In the genomic region with DNA sequence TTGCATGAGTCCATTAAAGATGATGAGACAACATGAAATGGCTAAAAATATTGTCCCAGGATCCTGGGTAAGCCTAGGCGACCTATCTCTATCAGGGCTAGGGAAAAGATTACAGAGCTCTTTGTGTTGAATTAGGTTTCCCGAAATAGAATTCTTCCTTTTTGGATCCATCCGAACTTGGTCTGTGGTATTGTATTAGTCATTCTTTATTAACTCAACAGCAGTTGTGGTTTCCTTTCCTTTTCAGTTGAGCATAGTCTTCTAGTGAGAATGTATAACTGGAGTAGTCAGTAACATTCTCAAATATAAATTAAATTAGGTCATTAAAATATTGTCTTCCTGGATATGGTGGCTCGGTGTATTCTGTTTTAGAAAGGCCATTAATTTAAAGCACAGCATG, we compare ENCODE assay signal across 32 cellular contexts.
A peak's percentile ranks its signal among the peaks of the same experiment; 100 is the strongest.
DNase-seq lines count a peak whose midpoint lies in the region; ATAC-seq, FAIRE-seq and TF ChIP-seq lines count a peak whose summit lies in the region.
"Had no signal": no experiment of that assay in that cellular context is flagged by ENCODE, and none has a peak within 500 bp of the region (broad histone marks: within the 10 kb centered on the region; RNA-seq: fewer than 3 reads in every experiment).

No MANE protein-coding gene starts in this region.

- peak; percentile 78 for FAIRE-seq in astrocyte (lab: Jason Lieb, UNC)

- DNase-seq in AG10803 (ENCODE audit: low read depth) = peak; percentile 37
- DNase-seq in H4 (ENCODE audit: low spot score) = peak; percentile 30
- peak; percentile 74 for DNase-seq in astrocyte (ENCODE audit: low read depth)
- DNase-seq in midbrain (lab: John Stamatoyannopoulos, UW) = peak; percentile 38
- no peak for DNase-seq in GM13976 (ENCODE audit: low spot score)
- DNase-seq in naive thymus-derived CD8-positive, alpha-beta T cell = no peak
- DNase-seq: activated CD4-positive, alpha-beta memory T cell treated with anti-CD3 and anti-CD28 coated beads, Interleukin-2, amount 10 ng/mL, durations not matched to agents 7 days and 5 days; activated CD4-positive, alpha-beta T cell treated with anti-CD3 and anti-CD28 coated beads for 1 hour; activated CD8-positive, alpha-beta memory T cell treated with anti-CD3 and anti-CD28 coated beads, Interleukin-2, amount 50 U/mL, for 48 hours; activated naive CD4-positive, alpha-beta T cell treated with anti-CD3 and anti-CD28 coated beads, Interleukin-2, amount 50 U/mL, for 16 hours; amniotic stem cell; CD4-positive, CD25-positive, alpha-beta regulatory T cell; esophagus squamous epithelium; hippocampal formation; left colon; NCI-H1694; NCI-H2171; NCI-H510A treated with DMSO at 0.1 percent for 48 hours; stimulated activated CD4-positive, alpha-beta T cell treated with anti-CD3 and anti-CD28 coated beads, Interleukin-4, amount 100 ng/mL, for 4 hours had no signal

- no peak for ATAC-seq in HG02798 (IDR thresholded peaks at IDR 0.05; ENCODE audit: poor library complexity, unreplicated experiment)
- ATAC-seq in naive thymus-derived CD8-positive, alpha-beta T cell = no peak
- ATAC-seq in HG02973 (IDR thresholded peaks at IDR 0.05; ENCODE audit: unreplicated experiment) = no peak
- ATAC-seq: gastroesophageal sphincter; left colon; sciatic nerve; stimulated activated memory B cell treated with anti-CD40 and anti-IgM and Interleukin-4, amounts not matched to agents 10 μg/mL and 1 μg/mL and 100 μg/mL, for 72 hours had no signal

- no peaks in the 10 kb centered on the region for H3K36me3 ChIP-seq in astrocyte (ENCODE audit: insufficient read depth, low read length)
- H3K36me3 ChIP-seq: esophagus squamous epithelium, gastroesophageal sphincter, HAP-1, neutrophil, prostate gland, SJSA1, suprapubic skin had no signal

- no peaks in the 10 kb centered on the region for H3K36me3 Mint-ChIP-seq in astrocyte (ENCODE audit: low read depth, unreplicated experiment)
- no peaks in the 10 kb centered on the region for H3K36me3 Mint-ChIP-seq in naive thymus-derived CD8-positive, alpha-beta T cell
- H3K36me3 Mint-ChIP-seq: CD4-positive, CD25-positive, alpha-beta regulatory T cell; memory B cell; stimulated activated memory B cell treated with anti-CD40 and anti-IgM and Interleukin-4, amounts not matched to agents 10 μg/mL and 1 μg/mL and 100 μg/mL, for 72 hours had no signal

- no peak overlapping the region for H3K9ac ChIP-seq in astrocyte (ENCODE audit: low read length)
- H3K9ac ChIP-seq: KMS-11 had no signal

- no peak overlapping the region for H3K4me3 ChIP-seq in AG10803 (ENCODE audit: low read length)
- H3K4me3 ChIP-seq in astrocyte (ENCODE audit: insufficient read depth, low read depth, low read length) = no peak overlapping the region
- H3K4me3 ChIP-seq: esophagus squamous epithelium, gastroesophageal sphincter, HAP-1, prostate gland, SJSA1, suprapubic skin had no signal

- H3K4me3 Mint-ChIP-seq in astrocyte (ENCODE audit: unreplicated experiment) = no peak overlapping the region
- no peak overlapping the region for H3K4me3 Mint-ChIP-seq in naive thymus-derived CD8-positive, alpha-beta T cell
- H3K4me3 Mint-ChIP-seq: activated CD4-positive, alpha-beta memory T cell treated with anti-CD3 and anti-CD28 coated beads, Interleukin-2, amount 10 ng/mL, durations not matched to agents 7 days and 5 days; CD4-positive, CD25-positive, alpha-beta regulatory T cell; memory B cell; stimulated activated memory B cell treated with anti-CD40 and anti-IgM and Interleukin-4, amounts not matched to agents 10 μg/mL and 1 μg/mL and 100 μg/mL, for 72 hours; T-helper 1 cell treated with Interleukin-12 subunit alpha and Interleukin-12 subunit beta and Interleukin-4 antibody, amounts not matched to agents 30 μg/mL and 1 μg/mL, for 36 hours had no signal

- POLR2A ChIA-PET in naive thymus-derived CD8-positive, alpha-beta T cell (lab: Charles Lee) = no interaction called here

- no peaks in the 10 kb centered on the region for H4K20me1 ChIP-seq in astrocyte (ENCODE audit: insufficient read depth, low read length)

- no peaks in the 10 kb centered on the region for H3K27me3 Mint-ChIP-seq in astrocyte (ENCODE audit: low read depth, unreplicated experiment)
- H3K27me3 Mint-ChIP-seq in naive thymus-derived CD8-positive, alpha-beta T cell = no peaks in the 10 kb centered on the region
- H3K27me3 Mint-ChIP-seq: activated CD4-positive, alpha-beta memory T cell treated with anti-CD3 and anti-CD28 coated beads, Interleukin-2, amount 10 ng/mL, durations not matched to agents 7 days and 5 days; CD4-positive, CD25-positive, alpha-beta regulatory T cell; memory B cell; stimulated activated memory B cell treated with anti-CD40 and anti-IgM and Interleukin-4, amounts not matched to agents 10 μg/mL and 1 μg/mL and 100 μg/mL, for 72 hours had no signal

- no peak overlapping the region for H3K27ac Mint-ChIP-seq in astrocyte (ENCODE audit: unreplicated experiment)
- no peak overlapping the region for H3K27ac Mint-ChIP-seq in naive thymus-derived CD8-positive, alpha-beta T cell
- H3K27ac Mint-ChIP-seq: activated CD4-positive, alpha-beta memory T cell treated with anti-CD3 and anti-CD28 coated beads, Interleukin-2, amount 10 ng/mL, durations not matched to agents 7 days and 5 days; memory B cell; stimulated activated memory B cell treated with anti-CD40 and anti-IgM and Interleukin-4, amounts not matched to agents 10 μg/mL and 1 μg/mL and 100 μg/mL, for 72 hours; T-helper 1 cell treated with Interleukin-12 subunit alpha and Interleukin-12 subunit beta and Interleukin-4 antibody, amounts not matched to agents 30 μg/mL and 1 μg/mL, for 36 hours had no signal

- no peak for TF ChIP-seq CTCF in AG10803 (conservative IDR thresholded peaks at IDR 0.05; ENCODE audit: low read length)
- no peak for TF ChIP-seq CTCF in astrocyte (IDR thresholded peaks at IDR 0.05; ENCODE audit: insufficient read depth, low read depth, low read length)
- TF ChIP-seq CTCF in GM13976 (IDR thresholded peaks at IDR 0.05; ENCODE audit: borderline replicate concordance, control extremely low read depth, extremely low read depth, insufficient read depth, missing control alignments) = no peak

- no peaks in the 10 kb centered on the region for H3K27me3 ChIP-seq in astrocyte (ENCODE audit: insufficient read depth, low read length)
- H3K27me3 ChIP-seq: esophagus squamous epithelium, gastroesophageal sphincter, neutrophil, SJSA1, suprapubic skin had no signal

- H3K9me3 ChIP-seq in astrocyte (ENCODE audit: insufficient read depth, low read depth, low read length) = no peaks in the 10 kb centered on the region
- H3K9me3 ChIP-seq: esophagus squamous epithelium, gastroesophageal sphincter, HAP-1, neutrophil, prostate gland, SJSA1, suprapubic skin had no signal

- no peak overlapping the region for H3K27ac ChIP-seq in astrocyte (ENCODE audit: low read depth, low read length)
- H3K27ac ChIP-seq: esophagus squamous epithelium, gastroesophageal sphincter, KMS-11, neutrophil, prostate gland, SJSA1, suprapubic skin had no signal

- peak overlapping the region; percentile 57 for H3K4me2 ChIP-seq in astrocyte (ENCODE audit: low read length)
- H3K4me2 ChIP-seq: KMS-11 had no signal

- no peaks in the 10 kb centered on the region for H3K9me3 Mint-ChIP-seq in astrocyte (ENCODE audit: unreplicated experiment)
- H3K9me3 Mint-ChIP-seq in naive thymus-derived CD8-positive, alpha-beta T cell = peaks cover 0 to 5% (median 0%) of the 10 kb centered on the region in 9 donors
- H3K9me3 Mint-ChIP-seq: memory B cell; stimulated activated memory B cell treated with anti-CD40 and anti-IgM and Interleukin-4, amounts not matched to agents 10 μg/mL and 1 μg/mL and 100 μg/mL, for 72 hours had no signal

- H2AFZ ChIP-seq in astrocyte (ENCODE audit: low read depth, low read length) = no peak overlapping the region

- H3K4me1 ChIP-seq in astrocyte (ENCODE audit: insufficient read depth, low read length) = peaks cover 3% of the 10 kb centered on the region
- H3K4me1 ChIP-seq: esophagus squamous epithelium, gastroesophageal sphincter, HAP-1, prostate gland, SJSA1, suprapubic skin had no signal

- H3K79me2 ChIP-seq in astrocyte (ENCODE audit: insufficient read depth, low read length) = no peaks in the 10 kb centered on the region

- H3K4me1 Mint-ChIP-seq in astrocyte (ENCODE audit: low read depth, unreplicated experiment) = peaks cover 6% of the 10 kb centered on the region
- no peaks in the 10 kb centered on the region for H3K4me1 Mint-ChIP-seq in naive thymus-derived CD8-positive, alpha-beta T cell
- H3K4me1 Mint-ChIP-seq: activated CD4-positive, alpha-beta memory T cell treated with anti-CD3 and anti-CD28 coated beads, Interleukin-2, amount 10 ng/mL, durations not matched to agents 7 days and 5 days; CD4-positive, CD25-positive, alpha-beta regulatory T cell; memory B cell; stimulated activated memory B cell treated with anti-CD40 and anti-IgM and Interleukin-4, amounts not matched to agents 10 μg/mL and 1 μg/mL and 100 μg/mL, for 72 hours had no signal

- in situ Hi-C loops in GM13976 (cut with MboI; ENCODE audit: low sequenced_read_pairs, unreplicated experiment) = no loop called here

Comparison
In these comparisons a context has a peak if more than half of its experiments do, and no peak if none do; other contexts are left out.
1. DNase-seq: peak in AG10803 (single experiment), H4 (single experiment), astrocyte (single experiment) and midbrain (single experiment); none in GM13976 (single experiment) and naive thymus-derived CD8-positive, alpha-beta T cell (0 of 10).